Comparison of ENCODE assay signal across 1 cellular context in the genomic region with DNA sequence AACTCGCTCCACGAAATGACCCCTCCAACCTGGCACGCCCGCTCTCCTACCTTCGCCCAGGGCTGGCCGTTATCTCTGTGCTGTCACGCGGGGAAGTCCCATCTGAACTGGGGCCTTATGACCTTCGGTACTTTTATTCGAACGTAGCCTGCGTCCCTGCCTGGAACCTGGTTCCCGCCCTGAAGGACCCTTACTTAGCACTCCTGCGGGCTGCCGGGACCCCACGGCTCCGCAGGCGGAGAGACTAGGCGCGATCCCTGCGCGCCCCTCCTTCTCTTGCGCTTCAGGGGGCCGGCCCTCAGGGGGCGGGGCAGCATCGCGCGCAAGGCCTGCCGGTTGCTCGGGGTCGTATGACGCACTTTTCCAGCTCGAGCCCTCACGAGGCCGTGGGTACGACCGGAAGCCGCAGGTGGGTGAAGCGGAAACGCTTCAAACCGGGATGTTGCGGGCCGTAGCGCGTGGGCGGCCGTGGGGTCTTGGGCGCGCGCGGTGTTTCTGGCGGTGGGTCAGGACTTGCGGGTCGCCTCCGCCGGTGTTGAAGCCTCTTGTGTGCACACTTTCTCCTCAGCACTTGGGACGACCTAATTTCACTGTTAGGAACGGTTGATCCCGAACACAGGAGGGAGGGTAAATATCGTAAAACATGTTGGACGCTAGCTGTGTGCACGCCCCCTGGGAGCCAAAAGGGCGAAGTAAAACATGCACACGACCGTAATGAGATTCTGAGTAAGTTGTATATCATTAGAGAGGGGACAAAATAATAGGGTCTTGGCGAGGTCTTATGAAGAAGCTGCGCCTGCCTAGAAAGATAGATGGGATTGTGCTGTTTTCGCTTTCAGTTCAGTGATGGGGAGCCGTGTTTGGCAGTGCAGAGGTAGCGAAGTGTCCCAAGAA.
TF ChIP-seq lines count a peak whose summit lies in the region.

A gene (plus strand): TSS at position 325 of the 894 bp plus-strand sequence. CDS start 6,991 bp downstream, outside the sequence.
A gene with protein sequence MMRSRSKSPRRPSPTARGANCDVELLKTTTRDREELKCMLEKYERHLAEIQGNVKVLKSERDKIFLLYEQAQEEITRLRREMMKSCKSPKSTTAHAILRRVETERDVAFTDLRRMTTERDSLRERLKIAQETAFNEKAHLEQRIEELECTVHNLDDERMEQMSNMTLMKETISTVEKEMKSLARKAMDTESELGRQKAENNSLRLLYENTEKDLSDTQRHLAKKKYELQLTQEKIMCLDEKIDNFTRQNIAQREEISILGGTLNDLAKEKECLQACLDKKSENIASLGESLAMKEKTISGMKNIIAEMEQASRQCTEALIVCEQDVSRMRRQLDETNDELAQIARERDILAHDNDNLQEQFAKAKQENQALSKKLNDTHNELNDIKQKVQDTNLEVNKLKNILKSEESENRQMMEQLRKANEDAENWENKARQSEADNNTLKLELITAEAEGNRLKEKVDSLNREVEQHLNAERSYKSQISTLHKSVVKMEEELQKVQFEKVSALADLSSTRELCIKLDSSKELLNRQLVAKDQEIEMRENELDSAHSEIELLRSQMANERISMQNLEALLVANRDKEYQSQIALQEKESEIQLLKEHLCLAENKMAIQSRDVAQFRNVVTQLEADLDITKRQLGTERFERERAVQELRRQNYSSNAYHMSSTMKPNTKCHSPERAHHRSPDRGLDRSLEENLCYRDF (minus strand): TSS at position 300 of the 894 bp plus-strand sequence. CDS start 45,503 bp downstream, outside the sequence.

TF ChIP-seq in HepG2, 621 proteins besides CTCF, POLR2A, EP300 and RAD21 (continued from another document and continues in another):
- TF ChIP-seq PCBP2 (optimal IDR thresholded peaks at IDR 0.05; ENCODE audit: low read depth, low read length, poor library complexity, severe bottlenecking), result no peak
- TF ChIP-seq TEAD2 (CRISPR knock-in tag; IDR thresholded peaks at IDR 0.05), result 0 out of 2 replicates have a peak, but pooled peaks have one; percentile 44
- TF ChIP-seq ZNF776 (CRISPR knock-in tag; IDR thresholded peaks at IDR 0.05), result no peak; the same call in 1 of the 2 replicates
- TF ChIP-seq, protein P1, sequence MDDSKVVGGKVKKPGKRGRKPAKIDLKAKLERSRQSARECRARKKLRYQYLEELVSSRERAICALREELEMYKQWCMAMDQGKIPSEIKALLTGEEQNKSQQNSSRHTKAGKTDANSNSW (CRISPR knock-in tag; IDR thresholded peaks at IDR 0.05; ENCODE audit: borderline replicate concordance), result peak; percentile 99; the same call in 1 of the 2 replicates
- TF ChIP-seq ZSCAN31 (CRISPR knock-in tag; IDR thresholded peaks at IDR 0.05; ENCODE audit: low read depth), result peak; percentile 99
- TF ChIP-seq CCAR2 (optimal IDR thresholded peaks at IDR 0.05; ENCODE audit: low read depth, low read length), result no peak
- peak; percentile 86; the same call in 1 of the 2 replicates for TF ChIP-seq TSC22D2 (CRISPR knock-in tag; IDR thresholded peaks at IDR 0.05; ENCODE audit: borderline replicate concordance)
- TF ChIP-seq, protein P2, sequence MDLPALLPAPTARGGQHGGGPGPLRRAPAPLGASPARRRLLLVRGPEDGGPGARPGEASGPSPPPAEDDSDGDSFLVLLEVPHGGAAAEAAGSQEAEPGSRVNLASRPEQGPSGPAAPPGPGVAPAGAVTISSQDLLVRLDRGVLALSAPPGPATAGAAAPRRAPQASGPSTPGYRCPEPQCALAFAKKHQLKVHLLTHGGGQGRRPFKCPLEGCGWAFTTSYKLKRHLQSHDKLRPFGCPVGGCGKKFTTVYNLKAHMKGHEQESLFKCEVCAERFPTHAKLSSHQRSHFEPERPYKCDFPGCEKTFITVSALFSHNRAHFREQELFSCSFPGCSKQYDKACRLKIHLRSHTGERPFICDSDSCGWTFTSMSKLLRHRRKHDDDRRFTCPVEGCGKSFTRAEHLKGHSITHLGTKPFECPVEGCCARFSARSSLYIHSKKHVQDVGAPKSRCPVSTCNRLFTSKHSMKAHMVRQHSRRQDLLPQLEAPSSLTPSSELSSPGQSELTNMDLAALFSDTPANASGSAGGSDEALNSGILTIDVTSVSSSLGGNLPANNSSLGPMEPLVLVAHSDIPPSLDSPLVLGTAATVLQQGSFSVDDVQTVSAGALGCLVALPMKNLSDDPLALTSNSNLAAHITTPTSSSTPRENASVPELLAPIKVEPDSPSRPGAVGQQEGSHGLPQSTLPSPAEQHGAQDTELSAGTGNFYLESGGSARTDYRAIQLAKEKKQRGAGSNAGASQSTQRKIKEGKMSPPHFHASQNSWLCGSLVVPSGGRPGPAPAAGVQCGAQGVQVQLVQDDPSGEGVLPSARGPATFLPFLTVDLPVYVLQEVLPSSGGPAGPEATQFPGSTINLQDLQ (CRISPR knock-in tag; IDR thresholded peaks at IDR 0.05), result peak; percentile 92; the same call in 1 of the 2 replicates
- TF ChIP-seq CBX5 (CRISPR knock-in tag; IDR thresholded peaks at IDR 0.05; ENCODE audit: borderline replicate concordance), result peak; percentile 96; the same call in 1 of the 2 replicates
- peak; percentile 88 for TF ChIP-seq ZNF619 (CRISPR knock-in tag; IDR thresholded peaks at IDR 0.05)
- TF ChIP-seq ZNF234 (CRISPR knock-in tag; conservative IDR thresholded peaks at IDR 0.05), result no peak
- peak; percentile 94; the same call in 1 of the 2 replicates for TF ChIP-seq SIN3A (IDR thresholded peaks at IDR 0.05; ENCODE audit: borderline replicate concordance, low read depth, low read length)
- no peak for TF ChIP-seq MTA3 (CRISPR knock-in tag; IDR thresholded peaks at IDR 0.05)
- TF ChIP-seq BORCS8-MEF2B (CRISPR knock-in tag; IDR thresholded peaks at IDR 0.05), result peak; percentile 99
- TF ChIP-seq PHF21A (CRISPR knock-in tag; IDR thresholded peaks at IDR 0.05), result peak; percentile 93
- TF ChIP-seq, protein P3, sequence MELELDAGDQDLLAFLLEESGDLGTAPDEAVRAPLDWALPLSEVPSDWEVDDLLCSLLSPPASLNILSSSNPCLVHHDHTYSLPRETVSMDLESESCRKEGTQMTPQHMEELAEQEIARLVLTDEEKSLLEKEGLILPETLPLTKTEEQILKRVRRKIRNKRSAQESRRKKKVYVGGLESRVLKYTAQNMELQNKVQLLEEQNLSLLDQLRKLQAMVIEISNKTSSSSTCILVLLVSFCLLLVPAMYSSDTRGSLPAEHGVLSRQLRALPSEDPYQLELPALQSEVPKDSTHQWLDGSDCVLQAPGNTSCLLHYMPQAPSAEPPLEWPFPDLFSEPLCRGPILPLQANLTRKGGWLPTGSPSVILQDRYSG (CRISPR knock-in tag; IDR thresholded peaks at IDR 0.05), result peak; percentile 97
- TF ChIP-seq SNAPC2 (CRISPR knock-in tag; IDR thresholded peaks at IDR 0.05), result peak; percentile 98
- no peak for TF ChIP-seq KDM6A (CRISPR knock-in tag; IDR thresholded peaks at IDR 0.05; ENCODE audit: low read depth)
- TF ChIP-seq NR2F2 (IDR thresholded peaks at IDR 0.05; ENCODE audit: borderline replicate concordance, low read depth), result peak; percentile 58; the same call in 1 of the 2 replicates
- no peak for TF ChIP-seq ZNF75D (CRISPR knock-in tag; IDR thresholded peaks at IDR 0.05; ENCODE audit: borderline replicate concordance)
- TF ChIP-seq, protein P4, sequence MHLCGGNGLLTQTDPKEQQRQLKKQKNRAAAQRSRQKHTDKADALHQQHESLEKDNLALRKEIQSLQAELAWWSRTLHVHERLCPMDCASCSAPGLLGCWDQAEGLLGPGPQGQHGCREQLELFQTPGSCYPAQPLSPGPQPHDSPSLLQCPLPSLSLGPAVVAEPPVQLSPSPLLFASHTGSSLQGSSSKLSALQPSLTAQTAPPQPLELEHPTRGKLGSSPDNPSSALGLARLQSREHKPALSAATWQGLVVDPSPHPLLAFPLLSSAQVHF (CRISPR knock-in tag; IDR thresholded peaks at IDR 0.05), result peak; percentile 98
- TF ChIP-seq ZNF781 (CRISPR knock-in tag; IDR thresholded peaks at IDR 0.05; ENCODE audit: borderline replicate concordance, not compliant biosample characterization), result peak; percentile 90
- TF ChIP-seq ZMYM4 (CRISPR knock-in tag; IDR thresholded peaks at IDR 0.05), result peak; percentile 96
- TF ChIP-seq, protein P5, sequence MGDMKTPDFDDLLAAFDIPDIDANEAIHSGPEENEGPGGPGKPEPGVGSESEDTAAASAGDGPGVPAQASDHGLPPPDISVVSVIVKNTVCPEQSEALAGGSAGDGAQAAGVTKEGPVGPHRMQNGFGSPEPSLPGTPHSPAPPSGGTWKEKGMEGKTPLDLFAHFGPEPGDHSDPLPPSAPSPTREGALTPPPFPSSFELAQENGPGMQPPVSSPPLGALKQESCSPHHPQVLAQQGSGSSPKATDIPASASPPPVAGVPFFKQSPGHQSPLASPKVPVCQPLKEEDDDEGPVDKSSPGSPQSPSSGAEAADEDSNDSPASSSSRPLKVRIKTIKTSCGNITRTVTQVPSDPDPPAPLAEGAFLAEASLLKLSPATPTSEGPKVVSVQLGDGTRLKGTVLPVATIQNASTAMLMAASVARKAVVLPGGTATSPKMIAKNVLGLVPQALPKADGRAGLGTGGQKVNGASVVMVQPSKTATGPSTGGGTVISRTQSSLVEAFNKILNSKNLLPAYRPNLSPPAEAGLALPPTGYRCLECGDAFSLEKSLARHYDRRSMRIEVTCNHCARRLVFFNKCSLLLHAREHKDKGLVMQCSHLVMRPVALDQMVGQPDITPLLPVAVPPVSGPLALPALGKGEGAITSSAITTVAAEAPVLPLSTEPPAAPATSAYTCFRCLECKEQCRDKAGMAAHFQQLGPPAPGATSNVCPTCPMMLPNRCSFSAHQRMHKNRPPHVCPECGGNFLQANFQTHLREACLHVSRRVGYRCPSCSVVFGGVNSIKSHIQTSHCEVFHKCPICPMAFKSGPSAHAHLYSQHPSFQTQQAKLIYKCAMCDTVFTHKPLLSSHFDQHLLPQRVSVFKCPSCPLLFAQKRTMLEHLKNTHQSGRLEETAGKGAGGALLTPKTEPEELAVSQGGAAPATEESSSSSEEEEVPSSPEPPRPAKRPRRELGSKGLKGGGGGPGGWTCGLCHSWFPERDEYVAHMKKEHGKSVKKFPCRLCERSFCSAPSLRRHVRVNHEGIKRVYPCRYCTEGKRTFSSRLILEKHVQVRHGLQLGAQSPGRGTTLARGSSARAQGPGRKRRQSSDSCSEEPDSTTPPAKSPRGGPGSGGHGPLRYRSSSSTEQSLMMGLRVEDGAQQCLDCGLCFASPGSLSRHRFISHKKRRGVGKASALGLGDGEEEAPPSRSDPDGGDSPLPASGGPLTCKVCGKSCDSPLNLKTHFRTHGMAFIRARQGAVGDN (CRISPR knock-in tag; IDR thresholded peaks at IDR 0.05), result peak; percentile 100
- TF ChIP-seq ZNF547 (CRISPR knock-in tag; IDR thresholded peaks at IDR 0.05), result peak; percentile 97
- no peak for TF ChIP-seq ZNF562 (CRISPR knock-in tag; IDR thresholded peaks at IDR 0.05; ENCODE audit: borderline replicate concordance)
- TF ChIP-seq SMAD1 (CRISPR knock-in tag; IDR thresholded peaks at IDR 0.05; ENCODE audit: borderline replicate concordance, low read depth), result peak; percentile 99
- TF ChIP-seq PHF5A (CRISPR knock-in tag; IDR thresholded peaks at IDR 0.05; ENCODE audit: low read depth, unreplicated experiment), result peak; percentile 100
- TF ChIP-seq CHD2 (IDR thresholded peaks at IDR 0.05; ENCODE audit: low read depth, low read length), result peak; percentile 76
- peak; percentile 76; the same call in 1 of the 2 replicates for TF ChIP-seq ZFP37 (CRISPR knock-in tag; IDR thresholded peaks at IDR 0.05; ENCODE audit: borderline replicate concordance)
- TF ChIP-seq ZBTB42 (CRISPR knock-in tag; IDR thresholded peaks at IDR 0.05), result peak; percentile 91
- TF ChIP-seq HNRNPL (IDR thresholded peaks at IDR 0.05; ENCODE audit: low read depth, low read length), result 0 out of 2 replicates have a peak, but pooled peaks have one; percentile 54
- peak; percentile 95; the same call in 1 of the 2 replicates for TF ChIP-seq ZNF614 (CRISPR knock-in tag; IDR thresholded peaks at IDR 0.05; ENCODE audit: borderline replicate concordance)
- peak; percentile 68; the same call in 1 of the 2 replicates for TF ChIP-seq ZFAT (CRISPR knock-in tag; conservative IDR thresholded peaks at IDR 0.05)
- 0 out of 2 replicates have a peak, but pooled peaks have one; percentile 68 for TF ChIP-seq MEIS2 (CRISPR knock-in tag; IDR thresholded peaks at IDR 0.05)
- TF ChIP-seq ZBTB20 (CRISPR knock-in tag; IDR thresholded peaks at IDR 0.05; ENCODE audit: borderline replicate concordance, low read depth), result peak; percentile 35; the same call in 1 of the 2 replicates
- TF ChIP-seq SP2 (CRISPR knock-in tag; IDR thresholded peaks at IDR 0.05), result peak; percentile 66
- TF ChIP-seq ZNF563 (CRISPR knock-in tag; IDR thresholded peaks at IDR 0.05), result peak; percentile 97
- peak; percentile 79; the same call in 1 of the 2 replicates for TF ChIP-seq FOXC1 (CRISPR knock-in tag; IDR thresholded peaks at IDR 0.05; ENCODE audit: borderline replicate concordance)
- TF ChIP-seq ZNF839 (CRISPR knock-in tag; IDR thresholded peaks at IDR 0.05; ENCODE audit: borderline replicate concordance), result peak; percentile 90; the same call in 1 of the 2 replicates
- TF ChIP-seq RORA (CRISPR knock-in tag; IDR thresholded peaks at IDR 0.05), result no peak
- TF ChIP-seq HES4 (CRISPR knock-in tag; IDR thresholded peaks at IDR 0.05; ENCODE audit: borderline replicate concordance), result peak; percentile 96
- peak; percentile 89; the same call in 1 of the 2 replicates for TF ChIP-seq ISX (CRISPR knock-in tag; conservative IDR thresholded peaks at IDR 0.05)
- peak; percentile 91; the same call in 1 of the 2 replicates for TF ChIP-seq ZNF775 (CRISPR knock-in tag; IDR thresholded peaks at IDR 0.05; ENCODE audit: borderline replicate concordance)
- TF ChIP-seq ZNF7 (CRISPR knock-in tag; IDR thresholded peaks at IDR 0.05), result no peak
- TF ChIP-seq, protein P6, sequence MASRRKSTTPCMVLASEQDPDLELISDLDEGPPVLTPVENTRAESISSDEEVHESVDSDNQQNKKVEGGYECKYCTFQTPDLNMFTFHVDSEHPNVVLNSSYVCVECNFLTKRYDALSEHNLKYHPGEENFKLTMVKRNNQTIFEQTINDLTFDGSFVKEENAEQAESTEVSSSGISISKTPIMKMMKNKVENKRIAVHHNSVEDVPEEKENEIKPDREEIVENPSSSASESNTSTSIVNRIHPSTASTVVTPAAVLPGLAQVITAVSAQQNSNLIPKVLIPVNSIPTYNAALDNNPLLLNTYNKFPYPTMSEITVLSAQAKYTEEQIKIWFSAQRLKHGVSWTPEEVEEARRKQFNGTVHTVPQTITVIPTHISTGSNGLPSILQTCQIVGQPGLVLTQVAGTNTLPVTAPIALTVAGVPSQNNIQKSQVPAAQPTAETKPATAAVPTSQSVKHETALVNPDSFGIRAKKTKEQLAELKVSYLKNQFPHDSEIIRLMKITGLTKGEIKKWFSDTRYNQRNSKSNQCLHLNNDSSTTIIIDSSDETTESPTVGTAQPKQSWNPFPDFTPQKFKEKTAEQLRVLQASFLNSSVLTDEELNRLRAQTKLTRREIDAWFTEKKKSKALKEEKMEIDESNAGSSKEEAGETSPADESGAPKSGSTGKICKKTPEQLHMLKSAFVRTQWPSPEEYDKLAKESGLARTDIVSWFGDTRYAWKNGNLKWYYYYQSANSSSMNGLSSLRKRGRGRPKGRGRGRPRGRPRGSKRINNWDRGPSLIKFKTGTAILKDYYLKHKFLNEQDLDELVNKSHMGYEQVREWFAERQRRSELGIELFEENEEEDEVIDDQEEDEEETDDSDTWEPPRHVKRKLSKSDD (CRISPR knock-in tag; IDR thresholded peaks at IDR 0.05; ENCODE audit: low read depth), result peak; percentile 98
- 0 out of 2 replicates have a peak, but pooled peaks have one; percentile 90 for TF ChIP-seq CC2D1A (CRISPR knock-in tag; IDR thresholded peaks at IDR 0.05)
- peak; percentile 66; the same call in 1 of the 2 replicates for TF ChIP-seq ZNF557 (CRISPR knock-in tag; IDR thresholded peaks at IDR 0.05)
